In genomic region chr5:159100022-159100927, GRCh38 we compare ENCODE assay signal across 9 cellular contexts. TPM values are rescaled to one million over a fixed set of nuclear protein-coding genes. Genes with fewer than 3 reads are reported as not detected.
DNase-seq lines count a peak whose midpoint lies in the region; ATAC-seq and TF ChIP-seq lines count a peak whose summit lies in the region.
"Had no signal": no experiment of that assay in that cellular context is flagged by ENCODE, and none has a peak within 500 bp of the region (broad histone marks: within the 10 kb centered on the region; RNA-seq: fewer than 3 reads in every experiment).

No MANE protein-coding gene starts in this region.

- peak; percentile 61 for ATAC-seq in HG03045 (IDR thresholded peaks at IDR 0.05; ENCODE audit: unreplicated experiment)

- H3K4me3 ChIP-seq in dorsolateral prefrontal cortex (peak overlapping the region; percentile 25 to 76 (median 55)), lower leg skin (ENCODE audit: low read depth, poor library complexity, severe bottlenecking) (peak overlapping the region; percentile 21)

- TF ChIP-seq POLR2A in lower leg skin (IDR thresholded peaks at IDR 0.05) = peak in 1 of 2 donors; percentile 29

- TF ChIP-seq CTCF in dorsolateral prefrontal cortex (IDR thresholded peaks at IDR 0.05 in 54 of 56, conservative IDR thresholded peaks at IDR 0.05 in 2 of 56; ENCODE audit: low read depth in 1 of 56, partially characterized antibody in 56 of 56) (peak in 14 of 56 donors; percentile 7 to 44 (median 18)), lower leg skin (IDR thresholded peaks at IDR 0.05) (no peak)

- H3K27me3 ChIP-seq in dorsolateral prefrontal cortex = peaks cover 0 to 100% (median 86%) of the 10 kb centered on the region in 45 donors

- WGBS in lower leg skin, 2 donors = 3 to 4% methylated on average over 43 to 54 of the region's 59 CpGs

- DNase-seq in SIG-M5 treated with dmso at 0.1 percent for 504 hours (lab: John Stamatoyannopoulos, UW; ENCODE audit: unreplicated experiment) = peak; percentile 49
- no peak for DNase-seq in SIG-M5 (lab: John Stamatoyannopoulos, UW)
- peak; percentile 90 for DNase-seq in NCI-H2171 treated with DMSO at 0.1 percent for 48 hours (lab: John Stamatoyannopoulos, UW)
- peak; percentile 69 to 74 for DNase-seq in activated CD4-positive, alpha-beta T cell treated with anti-CD3 and anti-CD28 coated beads, Interleukin-2, amount 50 U/mL, for 24 hours (ENCODE audit: low read depth in 1 of 2, low spot score in 1 of 2)
- peak in 9 of 10 donors; percentile 52 to 96 (median 66) for DNase-seq in dorsolateral prefrontal cortex
- peak; percentile 86 to 98 for DNase-seq in lower leg skin (ENCODE audit: low spot score in 2 of 2)
- peak; percentile 76 to 77 for DNase-seq in stimulated activated CD4-positive, alpha-beta T cell treated with anti-CD3 and anti-CD28 coated beads, Interleukin-4, amount 100 ng/mL, for 4 hours

- peak overlapping the region in 34 of 59 donors; percentile 1 to 88 (median 64) for H3K27ac ChIP-seq in dorsolateral prefrontal cortex
- H3K27ac ChIP-seq: C4-2B had no signal

- intact Hi-C loops in dorsolateral prefrontal cortex (cut with DNase I) (loop anchor here (10.0 kb wide), 2 partner anchors 925 to 1275 kb away; no protein-coding TSS in a partner anchor), lower leg skin (cut with DNase I; ENCODE audit: low total_unique reads) (no loop called here)

RNA-seq across cellular contexts. Expression of gene EBF1, which starts 0.6 kb away (rescaled TPM):
- total RNA-seq in dorsolateral prefrontal cortex (10 to 100 TPM in 11 of 120 experiments, 1 to 10 TPM in 109; 2.0 to 17.9 (median 5.2) TPM), lower leg skin (10 to 100 TPM in 2 of 4 donors, 1 to 10 TPM in 2; 3.7 to 16.5 (median 9.3) TPM)
